Comparison of ENCODE assay signal across 9 cellular contexts in the genomic region with DNA sequence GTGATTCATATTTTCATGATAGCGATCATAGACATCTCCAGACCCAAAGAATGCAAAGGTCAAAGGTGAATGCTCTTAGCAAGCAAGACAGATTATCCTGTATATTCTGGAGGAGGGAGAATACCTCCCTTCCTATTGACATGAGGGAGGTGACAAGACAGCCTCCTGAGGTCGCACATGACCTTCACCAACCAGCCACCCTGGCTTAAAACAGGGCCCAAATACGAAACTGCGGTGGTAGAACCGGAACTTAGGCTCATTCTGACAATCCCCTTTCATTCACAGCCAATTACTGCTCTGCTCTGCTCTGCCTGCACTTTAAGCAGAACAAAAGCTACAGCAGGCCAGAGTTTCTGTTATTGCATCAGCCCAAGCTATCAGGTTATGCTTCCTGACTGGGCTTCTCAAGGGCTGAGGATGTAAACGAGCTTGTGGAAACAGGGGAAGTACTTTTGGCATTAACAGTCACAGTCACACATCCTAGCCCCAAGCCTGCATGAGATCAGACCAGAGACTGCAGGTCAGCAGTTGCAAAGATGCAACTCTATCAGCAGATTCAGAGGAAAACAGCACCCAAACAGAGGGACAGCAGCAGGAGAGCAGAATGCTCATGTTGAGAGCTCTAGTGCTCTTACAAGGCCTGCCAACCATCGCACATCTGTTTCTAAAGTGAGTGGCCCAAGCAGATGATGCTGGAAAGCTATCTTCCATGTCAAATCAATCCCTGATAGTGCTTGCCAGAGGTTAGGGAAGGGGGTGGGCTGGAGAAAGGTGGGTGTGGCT. TPM values are rescaled to one million over a fixed set of nuclear protein-coding genes. Genes with fewer than 3 reads are reported as not detected.
DNase-seq lines count a peak whose midpoint lies in the region; ATAC-seq and TF ChIP-seq lines count a peak whose summit lies in the region.
"Had no signal": no experiment of that assay in that cellular context is flagged by ENCODE, and none has a peak within 500 bp of the region (broad histone marks: within the 10 kb centered on the region; RNA-seq: fewer than 3 reads in every experiment).

No MANE protein-coding gene starts in this region.

- no peak overlapping the region for H3K4me3 Mint-ChIP-seq in glutamatergic neuron (ENCODE audit: unreplicated experiment)

- peak overlapping the region; percentile 84 for H3K27ac Mint-ChIP-seq in glutamatergic neuron (ENCODE audit: unreplicated experiment)

- peak; percentile 9 for DNase-seq in NCI-H345 (lab: John Stamatoyannopoulos, UW)
- no peak for DNase-seq in NCI-H345 treated with DMSO at 0.1 percent for 48 hours (lab: John Stamatoyannopoulos, UW; ENCODE audit: unreplicated experiment)
- DNase-seq in SKM-1 treated with dmso at 0.1 percent for 144 hours (lab: John Stamatoyannopoulos, UW; ENCODE audit: unreplicated experiment): peak; percentile 74
- DNase-seq in glutamatergic neuron: no peak
- DNase-seq in ureter (ENCODE audit: low spot score): no peak
- no peak for DNase-seq in NCI-H1048 (lab: John Stamatoyannopoulos, UW)
- no peak for DNase-seq in NCI-H146 treated with DMSO at 0.1 percent for 48 hours (lab: John Stamatoyannopoulos, UW; ENCODE audit: unreplicated experiment)

- H3K9me3 Mint-ChIP-seq in glutamatergic neuron (ENCODE audit: unreplicated experiment): peaks cover 2% of the 10 kb centered on the region

- no peaks in the 10 kb centered on the region for H3K36me3 Mint-ChIP-seq in glutamatergic neuron (ENCODE audit: unreplicated experiment)

- peak; percentile 57 for ATAC-seq in HG03060 (IDR thresholded peaks at IDR 0.05; ENCODE audit: low read depth, unreplicated experiment)

- no peaks in the 10 kb centered on the region for H3K27me3 Mint-ChIP-seq in glutamatergic neuron (ENCODE audit: unreplicated experiment)

- TF ChIP-seq CTCF in glutamatergic neuron (IDR thresholded peaks at IDR 0.05; ENCODE audit: partially characterized antibody, unreplicated experiment): no peak

- H3K4me1 Mint-ChIP-seq in glutamatergic neuron (ENCODE audit: low read depth, unreplicated experiment): peaks cover 13% of the 10 kb centered on the region

RNA-seq across cellular contexts. Expression of a gene that starts 51.2 kb away (rescaled TPM):
- total RNA-seq in glutamatergic neuron (ENCODE audit: unreplicated experiment): 0.37 TPM
- not detected for total RNA-seq in ureter
- total RNA-seq: myocyte had no signal

Comparison
In these comparisons a context has a peak if more than half of its experiments do, and no peak if none do; other contexts are left out.
1. DNase-seq: peak in NCI-H345 (single experiment) and SKM-1 treated with dmso at 0.1 percent for 144 hours (single experiment); none in NCI-H345 treated with DMSO at 0.1 percent for 48 hours (single experiment), glutamatergic neuron (single experiment), ureter (single experiment), NCI-H1048 (single experiment) and NCI-H146 treated with DMSO at 0.1 percent for 48 hours (single experiment).